8 cellular contexts compared by ENCODE assay signal in the genomic region with DNA sequence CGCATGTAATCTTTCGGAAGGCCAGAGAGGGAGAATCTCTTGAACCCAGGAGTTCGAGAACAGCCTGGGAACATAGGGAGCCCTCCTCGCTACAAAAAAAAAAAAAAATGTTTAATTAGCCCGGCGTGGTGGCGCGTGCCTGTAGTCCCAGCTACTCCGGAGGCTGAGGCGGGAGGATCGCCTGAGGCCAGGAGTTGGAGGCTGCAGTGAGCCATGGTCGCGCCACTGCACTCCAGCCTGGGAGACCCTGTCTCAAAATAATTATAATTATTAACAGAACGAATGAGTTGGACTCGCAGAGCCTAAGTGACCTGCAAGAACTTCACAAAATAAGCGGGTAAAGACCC. TPM values are rescaled to one million over a fixed set of nuclear protein-coding genes. Genes with fewer than 3 reads are reported as not detected.
DNase-seq lines count a peak whose midpoint lies in the region; ATAC-seq, FAIRE-seq and TF ChIP-seq lines count a peak whose summit lies in the region.

No MANE protein-coding gene starts in this region.

- H3K9me2 ChIP-seq in GM23338 (ENCODE audit: insufficient read depth), result no peaks in the 10 kb centered on the region

- no peaks in the 10 kb centered on the region for H3K9me3 ChIP-seq in small intestine (ENCODE audit: control insufficient read depth, low read depth)

- H2AFZ ChIP-seq in GM23338, result peak overlapping the region; percentile 76

- peaks cover 28% of the 10 kb centered on the region for H3K36me3 ChIP-seq in GM23338 (ENCODE audit: insufficient read depth)
- peaks cover 0 to 5% of the 10 kb centered on the region in 2 donors for H3K36me3 ChIP-seq in small intestine (ENCODE audit: control insufficient read depth in 2 of 2, insufficient read depth in 2 of 2, low read length in 2 of 2)

- peak overlapping the region; percentile 55; the same call in 1 of the 2 replicates for H3K27ac ChIP-seq in GM23338 (ENCODE audit: low read depth)
- H3K27ac ChIP-seq in VCaP, result peak overlapping the region; percentile 81
- peak overlapping the region in 1 of 2 donors; percentile 79 for H3K27ac ChIP-seq in small intestine (ENCODE audit: low read depth in 1 of 2, low read length in 1 of 2)

- WGBS in small intestine, 3 donors, result 48 to 53% (median 50%) methylated on average over 16 of the region's 16 CpGs

- peaks cover 20% of the 10 kb centered on the region for H3K36me3 Mint-ChIP-seq in GM23338 (ENCODE audit: low read depth)
- H3K36me3 Mint-ChIP-seq in glutamatergic neuron (ENCODE audit: unreplicated experiment), result no peaks in the 10 kb centered on the region

- H3K79me2 ChIP-seq in GM23338 (replicated peaks; ENCODE audit: insufficient read depth), result peaks cover 16% of the 10 kb centered on the region

- H3K27me3 Mint-ChIP-seq in GM23338 (ENCODE audit: insufficient read depth, low read depth, poor library complexity) (peaks cover 5% of the 10 kb centered on the region), glutamatergic neuron (ENCODE audit: unreplicated experiment) (no peaks in the 10 kb centered on the region)

- ATAC-seq in GM23338 (no peak), HG03439 (IDR thresholded peaks at IDR 0.05; ENCODE audit: unreplicated experiment) (no peak), GM18907 (IDR thresholded peaks at IDR 0.05; ENCODE audit: unreplicated experiment) (no peak)

- no peak for FAIRE-seq in small intestine (lab: Jason Lieb, UNC)

- DNase-seq in GM23338 (ENCODE audit: low spot score) (no peak), glutamatergic neuron (peak; percentile 19), small intestine (no peak), NOMO-1 treated with dmso at 0.1 percent for 144 hours (lab: John Stamatoyannopoulos, UW; ENCODE audit: unreplicated experiment) (no peak)
- no peak for DNase-seq in stimulated activated CD4-positive, alpha-beta T cell treated with anti-CD3 and anti-CD28 coated beads, Interleukin-4, amount 100 ng/mL, for 1 hour

- peak overlapping the region; percentile 98 for H3K4me2 ChIP-seq in GM23338

- no peaks in the 10 kb centered on the region for H3K9me3 Mint-ChIP-seq in GM23338
- H3K9me3 Mint-ChIP-seq in glutamatergic neuron (ENCODE audit: unreplicated experiment), result peaks cover 5% of the 10 kb centered on the region

- H3K27ac Mint-ChIP-seq in GM23338 (no peak overlapping the region), glutamatergic neuron (ENCODE audit: unreplicated experiment) (peak overlapping the region; percentile 79)

- 0 out of 2 replicates have a peak, but pooled peaks cover 6% of the 10 kb centered on the region for H3F3A ChIP-seq in GM23338 (replicated peaks; ENCODE audit: low read depth)

- H3K4me1 ChIP-seq in GM23338 (ENCODE audit: insufficient read depth) (peaks cover 5% of the 10 kb centered on the region), small intestine (ENCODE audit: control insufficient read depth in 2 of 2, insufficient read depth in 1 of 2, low read depth in 1 of 2, low read length in 1 of 2) (no peaks in the 10 kb centered on the region)

- H3K4me3 Mint-ChIP-seq in GM23338 (peak overlapping the region; percentile 92), glutamatergic neuron (ENCODE audit: unreplicated experiment) (peak overlapping the region; percentile 83)

- H4K20me1 ChIP-seq in GM23338 (replicated peaks; ENCODE audit: insufficient read depth), result peaks cover 8% of the 10 kb centered on the region

- H3K4me1 Mint-ChIP-seq in GM23338 (peaks cover 3% of the 10 kb centered on the region; the same call in 1 of the 3 replicates), glutamatergic neuron (ENCODE audit: low read depth, unreplicated experiment) (peaks cover 2% of the 10 kb centered on the region)

- H3K4me3 ChIP-seq in GM23338 (peak overlapping the region; percentile 88), small intestine (ENCODE audit: low read depth in 1 of 2, low read length in 2 of 2) (peak overlapping the region; percentile 64 to 85)

- TF ChIP-seq CTCF in GM23338 (conservative IDR thresholded peaks at IDR 0.05; ENCODE audit: low read depth in 2 of 2), result no peak
- no peak for TF ChIP-seq CTCF in VCaP (conservative IDR thresholded peaks at IDR 0.05)
- TF ChIP-seq CTCF in glutamatergic neuron (IDR thresholded peaks at IDR 0.05; ENCODE audit: partially characterized antibody, unreplicated experiment), result no peak

- H3K27me3 ChIP-seq in GM23338 (ENCODE audit: insufficient read depth) (no peaks in the 10 kb centered on the region), small intestine (ENCODE audit: control insufficient read depth in 2 of 2, insufficient read depth in 2 of 2, low read length in 2 of 2) (no peaks in the 10 kb centered on the region)

TF ChIP-seq in GM23338, 12 proteins besides CTCF, POLR2A, EP300 and RAD21:
- TF ChIP-seq, protein P1, sequence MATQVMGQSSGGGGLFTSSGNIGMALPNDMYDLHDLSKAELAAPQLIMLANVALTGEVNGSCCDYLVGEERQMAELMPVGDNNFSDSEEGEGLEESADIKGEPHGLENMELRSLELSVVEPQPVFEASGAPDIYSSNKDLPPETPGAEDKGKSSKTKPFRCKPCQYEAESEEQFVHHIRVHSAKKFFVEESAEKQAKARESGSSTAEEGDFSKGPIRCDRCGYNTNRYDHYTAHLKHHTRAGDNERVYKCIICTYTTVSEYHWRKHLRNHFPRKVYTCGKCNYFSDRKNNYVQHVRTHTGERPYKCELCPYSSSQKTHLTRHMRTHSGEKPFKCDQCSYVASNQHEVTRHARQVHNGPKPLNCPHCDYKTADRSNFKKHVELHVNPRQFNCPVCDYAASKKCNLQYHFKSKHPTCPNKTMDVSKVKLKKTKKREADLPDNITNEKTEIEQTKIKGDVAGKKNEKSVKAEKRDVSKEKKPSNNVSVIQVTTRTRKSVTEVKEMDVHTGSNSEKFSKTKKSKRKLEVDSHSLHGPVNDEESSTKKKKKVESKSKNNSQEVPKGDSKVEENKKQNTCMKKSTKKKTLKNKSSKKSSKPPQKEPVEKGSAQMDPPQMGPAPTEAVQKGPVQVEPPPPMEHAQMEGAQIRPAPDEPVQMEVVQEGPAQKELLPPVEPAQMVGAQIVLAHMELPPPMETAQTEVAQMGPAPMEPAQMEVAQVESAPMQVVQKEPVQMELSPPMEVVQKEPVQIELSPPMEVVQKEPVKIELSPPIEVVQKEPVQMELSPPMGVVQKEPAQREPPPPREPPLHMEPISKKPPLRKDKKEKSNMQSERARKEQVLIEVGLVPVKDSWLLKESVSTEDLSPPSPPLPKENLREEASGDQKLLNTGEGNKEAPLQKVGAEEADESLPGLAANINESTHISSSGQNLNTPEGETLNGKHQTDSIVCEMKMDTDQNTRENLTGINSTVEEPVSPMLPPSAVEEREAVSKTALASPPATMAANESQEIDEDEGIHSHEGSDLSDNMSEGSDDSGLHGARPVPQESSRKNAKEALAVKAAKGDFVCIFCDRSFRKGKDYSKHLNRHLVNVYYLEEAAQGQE (IDR thresholded peaks at IDR 0.05; ENCODE audit: unreplicated experiment), result no peak
- TF ChIP-seq POLR2AphosphoS5 (IDR thresholded peaks at IDR 0.05; ENCODE audit: low read depth) (no peak), EZH2 (IDR thresholded peaks at IDR 0.05; ENCODE audit: low read depth, unreplicated experiment) (no peak), NANOG (IDR thresholded peaks at IDR 0.05; ENCODE audit: borderline replicate concordance) (no peak), JUNB (IDR thresholded peaks at IDR 0.05; ENCODE audit: unreplicated experiment) (no peak)
TF ChIP-seq in GM23338: peak in this region for 0.

RNA-seq across cellular contexts. Expression of a gene that starts 0.8 kb away (rescaled TPM):
- 14.0 and 16.6 TPM in 2 replicates for total RNA-seq in GM23338 (2014; rRNA removed; shearing (Covaris generic))
- polyA plus RNA-seq in GM23338 (2016; fragmentation: Nextera tagmentation; extraction: Ambion mirVana) (22.3 and 26.1 TPM in 2 replicates), small intestine (1 to 10 TPM; 5.9 to 7.1 (median 6.0) TPM)
- total RNA-seq in glutamatergic neuron (ENCODE audit: unreplicated experiment), result 7.4 TPM

RNA-seq across cellular contexts. Expression of a gene that starts 17.6 kb away (rescaled TPM):
- 22.8 and 25.9 TPM in 2 replicates for total RNA-seq in GM23338 (2014; rRNA removed; shearing (Covaris generic))
- polyA plus RNA-seq in GM23338 (2016; fragmentation: Nextera tagmentation; extraction: Ambion mirVana) (8.6 and 10.4 TPM in 2 replicates), small intestine (1 to 10 TPM; 2.7 to 3.4 (median 3.3) TPM)
- total RNA-seq in glutamatergic neuron (ENCODE audit: unreplicated experiment), result 6.9 TPM

RNA-seq across cellular contexts. Expression of a gene that starts 46.1 kb away (rescaled TPM):
- 227 and 351 TPM in 2 replicates for total RNA-seq in GM23338 (2014; rRNA removed; shearing (Covaris generic))
- polyA plus RNA-seq in GM23338 (2016; fragmentation: Nextera tagmentation; extraction: Ambion mirVana), result 1,139 and 1,414 TPM in 2 replicates
- 330 TPM for total RNA-seq in glutamatergic neuron (ENCODE audit: unreplicated experiment)
- 1,000 to 10,000 TPM in 2 of 3 donors, 100 to 1,000 TPM in 1; 975 to 1,935 (median 1,087) TPM for polyA plus RNA-seq in small intestine

RNA-seq across cellular contexts. Expression of a gene that starts 46.3 kb away (rescaled TPM):
- total RNA-seq in GM23338 (2014; rRNA removed; shearing (Covaris generic)), result 67.0 and 82.1 TPM in 2 replicates
- 87.8 and 99.9 TPM in 2 replicates for polyA plus RNA-seq in GM23338 (2016; fragmentation: Nextera tagmentation; extraction: Ambion mirVana)
- 73.2 TPM for total RNA-seq in glutamatergic neuron (ENCODE audit: unreplicated experiment)
- 10 to 100 TPM in 1 of 3 donors, 1 to 10 TPM in 2; 5.9 to 17.4 (median 9.2) TPM for polyA plus RNA-seq in small intestine
